ENCODE assay signal across 18 cellular contexts in the genomic region with DNA sequence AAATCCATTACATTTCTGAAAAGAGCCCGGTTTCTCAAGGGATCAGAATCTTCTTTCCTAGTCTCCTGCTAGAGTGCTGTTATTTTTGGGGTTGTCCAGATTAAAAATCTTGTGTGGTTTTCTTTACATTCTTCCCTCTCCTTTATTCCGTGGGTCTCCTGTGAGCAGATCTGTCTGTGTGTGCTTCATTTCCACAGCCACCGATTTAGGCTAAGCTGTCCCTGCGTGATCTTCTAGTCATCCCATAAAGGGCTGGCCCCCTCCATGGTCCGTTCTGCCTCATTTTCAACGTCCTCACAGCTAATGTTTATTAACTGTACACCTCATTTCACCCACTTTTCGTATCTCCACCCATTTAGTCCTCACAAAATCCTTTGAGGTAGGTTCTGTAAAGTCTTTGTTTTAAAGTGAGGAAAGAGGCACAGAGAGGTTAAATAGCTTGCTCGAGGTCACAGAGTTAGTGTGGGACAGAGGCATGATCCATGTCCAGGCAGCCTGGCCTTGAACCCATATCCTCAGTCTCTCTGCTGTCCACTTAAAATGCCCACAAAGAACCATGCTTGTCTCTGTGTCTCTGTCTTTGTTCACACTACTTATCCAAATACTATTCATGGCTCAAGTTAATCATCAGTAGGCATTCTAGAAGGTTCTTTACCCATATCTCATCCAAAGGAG. TPM values are rescaled to one million over a fixed set of nuclear protein-coding genes. Genes with fewer than 3 reads are reported as not detected.
DNase-seq lines count a peak whose midpoint lies in the region; ATAC-seq lines count a peak whose summit lies in the region.
"Had no signal": no experiment of that assay in that cellular context is flagged by ENCODE, and none has a peak within 500 bp of the region (broad histone marks: within the 10 kb centered on the region; RNA-seq: fewer than 3 reads in every experiment).

No MANE protein-coding gene starts in this region.

- no peak overlapping the region for H3K4me3 Mint-ChIP-seq in activated CD4-positive, alpha-beta memory T cell treated with anti-CD3 and anti-CD28 coated beads, Interleukin-2, amount 10 ng/mL, durations not matched to agents 7 days and 5 days
- no peak overlapping the region for H3K4me3 Mint-ChIP-seq in activated CD4-positive, alpha-beta memory T cell treated with anti-CD3 and anti-CD28 coated beads for 36 hours
- no peak overlapping the region for H3K4me3 Mint-ChIP-seq in stimulated activated naive CD8-positive, alpha-beta T cell treated with anti-CD3 and anti-CD28 coated beads, Interleukin-15, Interleukin-2, amounts not matched to agents 100 ng/mL and 50 ng/mL, for 24 hours
- no peak overlapping the region for H3K4me3 Mint-ChIP-seq in effector memory CD8-positive, alpha-beta T cell
- H3K4me3 Mint-ChIP-seq in stimulated activated naive CD8-positive, alpha-beta T cell treated with anti-CD3 and anti-CD28 coated beads, Interleukin-15, amount 100 ng/mL, for 72 hours: peak overlapping the region; percentile 47 to 60
- H3K4me3 Mint-ChIP-seq: IgD-negative memory B cell had no signal

- peaks cover 59% of the 10 kb centered on the region for H3K4me1 Mint-ChIP-seq in activated CD4-positive, alpha-beta memory T cell treated with anti-CD3 and anti-CD28 coated beads, Interleukin-2, amount 10 ng/mL, durations not matched to agents 7 days and 5 days
- H3K4me1 Mint-ChIP-seq in activated CD4-positive, alpha-beta memory T cell treated with anti-CD3 and anti-CD28 coated beads for 36 hours (ENCODE audit: low read depth): peaks cover 40% of the 10 kb centered on the region
- peaks cover 46% of the 10 kb centered on the region for H3K4me1 Mint-ChIP-seq in stimulated activated naive CD8-positive, alpha-beta T cell treated with anti-CD3 and anti-CD28 coated beads, Interleukin-15, Interleukin-2, amounts not matched to agents 100 ng/mL and 50 ng/mL, for 24 hours (ENCODE audit: low read depth)
- H3K4me1 Mint-ChIP-seq in effector memory CD8-positive, alpha-beta T cell (ENCODE audit: low read depth in 2 of 2): peaks cover 6 to 7% of the 10 kb centered on the region in 2 donors
- H3K4me1 Mint-ChIP-seq in stimulated activated naive CD8-positive, alpha-beta T cell treated with anti-CD3 and anti-CD28 coated beads, Interleukin-15, amount 100 ng/mL, for 72 hours: peaks cover 70% of the 10 kb centered on the region

- CTCF ChIA-PET in activated CD4-positive, alpha-beta memory T cell treated with anti-CD3 and anti-CD28 coated beads, Interleukin-2, amount 10 ng/mL, durations not matched to agents 7 days and 5 days (lab: Charles Lee): no interaction called here
- CTCF ChIA-PET in activated CD4-positive, alpha-beta memory T cell treated with anti-CD3 and anti-CD28 coated beads for 36 hours (lab: Charles Lee): interaction anchor here (0.5 kb wide), 1 partner anchor 80 kb away, joined by 3 read pairs; no protein-coding TSS in a partner anchor

- H3K27me3 Mint-ChIP-seq in activated CD4-positive, alpha-beta memory T cell treated with anti-CD3 and anti-CD28 coated beads, Interleukin-2, amount 10 ng/mL, durations not matched to agents 7 days and 5 days: no peaks in the 10 kb centered on the region
- H3K27me3 Mint-ChIP-seq in activated CD4-positive, alpha-beta memory T cell treated with anti-CD3 and anti-CD28 coated beads for 36 hours: no peaks in the 10 kb centered on the region
- H3K27me3 Mint-ChIP-seq in stimulated activated naive CD8-positive, alpha-beta T cell treated with anti-CD3 and anti-CD28 coated beads, Interleukin-15, Interleukin-2, amounts not matched to agents 100 ng/mL and 50 ng/mL, for 24 hours: no peaks in the 10 kb centered on the region
- no peaks in the 10 kb centered on the region for H3K27me3 Mint-ChIP-seq in effector memory CD8-positive, alpha-beta T cell
- no peaks in the 10 kb centered on the region for H3K27me3 Mint-ChIP-seq in stimulated activated naive CD8-positive, alpha-beta T cell treated with anti-CD3 and anti-CD28 coated beads, Interleukin-15, amount 100 ng/mL, for 72 hours
- H3K27me3 Mint-ChIP-seq: IgD-negative memory B cell had no signal

- H3K36me3 Mint-ChIP-seq in activated CD4-positive, alpha-beta memory T cell treated with anti-CD3 and anti-CD28 coated beads, Interleukin-2, amount 10 ng/mL, durations not matched to agents 7 days and 5 days (ENCODE audit: low read depth): peaks cover 54% of the 10 kb centered on the region
- H3K36me3 Mint-ChIP-seq in activated CD4-positive, alpha-beta memory T cell treated with anti-CD3 and anti-CD28 coated beads for 36 hours: peaks cover 53% of the 10 kb centered on the region
- peaks cover 72% of the 10 kb centered on the region for H3K36me3 Mint-ChIP-seq in stimulated activated naive CD8-positive, alpha-beta T cell treated with anti-CD3 and anti-CD28 coated beads, Interleukin-15, Interleukin-2, amounts not matched to agents 100 ng/mL and 50 ng/mL, for 24 hours (ENCODE audit: low read depth)
- H3K36me3 Mint-ChIP-seq in effector memory CD8-positive, alpha-beta T cell (ENCODE audit: insufficient read depth): peaks cover 29% of the 10 kb centered on the region

- no peak for ATAC-seq in stimulated activated naive CD8-positive, alpha-beta T cell treated with anti-CD3 and anti-CD28 coated beads, Interleukin-15, Interleukin-2, amounts not matched to agents 100 U/mL and 50 U/mL, for 24 hours
- no peak for ATAC-seq in effector memory CD8-positive, alpha-beta T cell (replicated peaks)
- ATAC-seq in stimulated activated naive CD8-positive, alpha-beta T cell treated with anti-CD3 and anti-CD28 coated beads, Interleukin-15, amount 100 ng/mL, for 72 hours: no peak
- ATAC-seq: A549, GM12878 had no signal

- intact Hi-C loops in activated CD4-positive, alpha-beta memory T cell treated with anti-CD3 and anti-CD28 coated beads for 36 hours (cut with micrococcal nuclease): loop anchor here (2.0 kb wide), 2 partner anchors 15 to 139 kb away; a partner anchor contains a TSS

- peaks cover 3% of the 10 kb centered on the region for H3K9me3 Mint-ChIP-seq in activated CD4-positive, alpha-beta memory T cell treated with anti-CD3 and anti-CD28 coated beads, Interleukin-2, amount 10 ng/mL, durations not matched to agents 7 days and 5 days
- no peaks in the 10 kb centered on the region for H3K9me3 Mint-ChIP-seq in activated CD4-positive, alpha-beta memory T cell treated with anti-CD3 and anti-CD28 coated beads for 36 hours
- H3K9me3 Mint-ChIP-seq in stimulated activated naive CD8-positive, alpha-beta T cell treated with anti-CD3 and anti-CD28 coated beads, Interleukin-15, Interleukin-2, amounts not matched to agents 100 ng/mL and 50 ng/mL, for 24 hours: peaks cover 12% of the 10 kb centered on the region
- H3K9me3 Mint-ChIP-seq in effector memory CD8-positive, alpha-beta T cell: no peaks in the 10 kb centered on the region
- peaks cover 9 to 14% of the 10 kb centered on the region in 2 donors for H3K9me3 Mint-ChIP-seq in stimulated activated naive CD8-positive, alpha-beta T cell treated with anti-CD3 and anti-CD28 coated beads, Interleukin-15, amount 100 ng/mL, for 72 hours

- H3K27ac Mint-ChIP-seq in activated CD4-positive, alpha-beta memory T cell treated with anti-CD3 and anti-CD28 coated beads, Interleukin-2, amount 10 ng/mL, durations not matched to agents 7 days and 5 days: peak overlapping the region; percentile 3
- H3K27ac Mint-ChIP-seq in activated CD4-positive, alpha-beta memory T cell treated with anti-CD3 and anti-CD28 coated beads for 36 hours: no peak overlapping the region
- peak overlapping the region; percentile 73 for H3K27ac Mint-ChIP-seq in stimulated activated naive CD8-positive, alpha-beta T cell treated with anti-CD3 and anti-CD28 coated beads, Interleukin-15, Interleukin-2, amounts not matched to agents 100 ng/mL and 50 ng/mL, for 24 hours
- peak overlapping the region; percentile 4 to 66 for H3K27ac Mint-ChIP-seq in effector memory CD8-positive, alpha-beta T cell
- peak overlapping the region; percentile 70 to 93 for H3K27ac Mint-ChIP-seq in stimulated activated naive CD8-positive, alpha-beta T cell treated with anti-CD3 and anti-CD28 coated beads, Interleukin-15, amount 100 ng/mL, for 72 hours
- H3K27ac Mint-ChIP-seq: IgD-negative memory B cell had no signal

- POLR2A ChIA-PET in activated CD4-positive, alpha-beta memory T cell treated with anti-CD3 and anti-CD28 coated beads, Interleukin-2, amount 10 ng/mL, durations not matched to agents 7 days and 5 days (lab: Charles Lee): no interaction called here
- POLR2A ChIA-PET in activated CD4-positive, alpha-beta memory T cell treated with anti-CD3 and anti-CD28 coated beads for 36 hours (lab: Charles Lee): no interaction called here

- DNase-seq in activated CD4-positive, alpha-beta memory T cell treated with anti-CD3 and anti-CD28 coated beads, Interleukin-2, amount 10 ng/mL, durations not matched to agents 7 days and 5 days: no peak
- DNase-seq in activated CD4-positive, alpha-beta memory T cell treated with anti-CD3 and anti-CD28 coated beads for 36 hours: no peak
- DNase-seq in stimulated activated naive CD8-positive, alpha-beta T cell treated with anti-CD3 and anti-CD28 coated beads, Interleukin-15, Interleukin-2, amounts not matched to agents 100 U/mL and 50 U/mL, for 24 hours: no peak
- no peak for DNase-seq in effector memory CD8-positive, alpha-beta T cell
- no peak for DNase-seq in stimulated activated naive CD8-positive, alpha-beta T cell treated with anti-CD3 and anti-CD28 coated beads, Interleukin-15, amount 100 ng/mL, for 72 hours
- no peak for DNase-seq in effector CD8-positive, alpha-beta T cell (lab: John Stamatoyannopoulos, UW)
- DNase-seq in COLO668 (lab: John Stamatoyannopoulos, UW; ENCODE audit: unreplicated experiment): no peak
- DNase-seq: Calu3, DMS79, HCEC 1CT, MV-4-11, NCI-H1436 treated with DMSO at 0.1 percent for 48 hours, NCI-H2081, NCI-H510A treated with DMSO at 0.1 percent for 48 hours had no signal

RNA-seq across cellular contexts. Expression of a gene that starts 38.2 kb away (rescaled TPM):
- total RNA-seq in activated CD4-positive, alpha-beta memory T cell treated with anti-CD3 and anti-CD28 coated beads, Interleukin-2, amount 10 ng/mL, durations not matched to agents 7 days and 5 days: 10 to 100 TPM; 22.5 to 22.7 TPM
- total RNA-seq in activated CD4-positive, alpha-beta memory T cell treated with anti-CD3 and anti-CD28 coated beads for 36 hours: 10 to 100 TPM; 16.8 to 17.4 TPM

Comparison
In these comparisons a context has a peak if more than half of its experiments do, and no peak if none do; other contexts are left out.
1. H3K4me3 Mint-ChIP-seq: peak in stimulated activated naive CD8-positive, alpha-beta T cell treated with anti-CD3 and anti-CD28 coated beads, Interleukin-15, amount 100 ng/mL, for 72 hours (2 of 2); none in activated CD4-positive, alpha-beta memory T cell treated with anti-CD3 and anti-CD28 coated beads, Interleukin-2, amount 10 ng/mL, durations not matched to agents 7 days and 5 days (single experiment), activated CD4-positive, alpha-beta memory T cell treated with anti-CD3 and anti-CD28 coated beads for 36 hours (single experiment), stimulated activated naive CD8-positive, alpha-beta T cell treated with anti-CD3 and anti-CD28 coated beads, Interleukin-15, Interleukin-2, amounts not matched to agents 100 ng/mL and 50 ng/mL, for 24 hours (single experiment) and effector memory CD8-positive, alpha-beta T cell (0 of 2).